ENCODE assay signal across 14 cellular contexts in the genomic region with DNA sequence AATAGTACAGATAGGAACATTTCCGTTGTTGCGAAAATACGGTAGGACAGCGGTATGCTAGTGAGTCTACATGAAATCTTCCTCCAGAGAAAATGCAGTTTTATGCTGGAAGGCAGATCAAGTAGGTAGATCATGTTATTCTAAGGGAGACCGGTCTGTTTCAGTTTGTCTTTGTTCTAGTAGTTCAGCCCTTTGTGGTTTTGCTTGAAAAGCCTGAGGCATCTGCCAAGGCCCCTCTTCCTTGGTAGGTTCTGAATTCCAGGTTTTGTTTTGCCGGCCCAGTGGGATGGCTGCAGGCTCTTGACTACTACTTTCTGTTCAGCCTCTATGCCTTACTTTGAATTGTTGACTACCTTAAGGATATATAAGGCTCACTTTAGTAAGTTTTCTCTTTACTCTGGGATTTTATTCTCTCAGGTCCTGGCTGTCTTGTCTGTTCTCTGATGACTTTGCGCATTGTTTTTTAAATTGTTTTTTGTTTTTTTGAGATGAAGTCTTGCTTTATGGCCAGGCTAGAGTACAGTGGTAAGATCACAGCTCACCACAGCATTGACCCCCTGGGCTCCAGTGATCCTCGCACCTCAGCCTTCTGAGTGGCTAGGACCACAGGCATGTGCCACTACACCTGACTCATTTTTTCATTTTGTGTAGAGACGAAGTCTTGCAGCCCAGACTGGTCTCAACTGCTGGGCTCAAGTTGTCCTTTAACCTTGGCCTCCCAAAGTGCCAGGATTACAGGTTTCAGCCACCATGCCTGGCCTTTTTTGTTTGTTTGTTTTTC. TPM values are rescaled to one million over a fixed set of nuclear protein-coding genes. Genes with fewer than 3 reads are reported as not detected.
DNase-seq lines count a peak whose midpoint lies in the region; ATAC-seq and TF ChIP-seq lines count a peak whose summit lies in the region.
"Had no signal": no experiment of that assay in that cellular context is flagged by ENCODE, and none has a peak within 500 bp of the region (broad histone marks: within the 10 kb centered on the region; RNA-seq: fewer than 3 reads in every experiment).

No MANE protein-coding gene starts in this region.

- H3K27ac ChIP-seq in left ventricle myocardium inferior (replicated peaks), result peak overlapping the region; percentile 24
- H3K27ac ChIP-seq in right atrium auricular region, result no peak overlapping the region
- H3K27ac ChIP-seq in adrenal gland, result no peak overlapping the region
- H3K27ac ChIP-seq: vagina had no signal

- CTCF ChIA-PET in WTC11 (lab: Charles Lee), result no interaction called here

- TF ChIP-seq CTCF in left ventricle myocardium inferior (IDR thresholded peaks at IDR 0.05; ENCODE audit: borderline replicate concordance) (no peak), right atrium auricular region (IDR thresholded peaks at IDR 0.05) (no peak), WTC11 (IDR thresholded peaks at IDR 0.05) (no peak), adrenal gland (IDR thresholded peaks at IDR 0.05) (no peak)

- intact Hi-C loops in left ventricle myocardium inferior (cut with micrococcal nuclease) (no loop called here), adrenal gland (cut with DNase I) (no loop called here)

- DNase-seq in left ventricle myocardium inferior, result no peak
- DNase-seq in right atrium auricular region (ENCODE audit: low spot score), result no peak
- no peak for DNase-seq in WTC11 (ENCODE audit: low spot score)
- peak; percentile 64 for DNase-seq in iris pigment epithelial cell (ENCODE audit: low read depth)
- DNase-seq in adrenal gland, result no peak
- DNase-seq in stimulated activated naive CD4-positive, alpha-beta T cell treated with Interleukin-2 at 50 U/mL for 16 hours (lab: John Stamatoyannopoulos, UW), result no peak
- DNase-seq: foreskin fibroblast, NCI-H1417, T-helper 9 cell had no signal

- no peaks in the 10 kb centered on the region for H3K9me3 Mint-ChIP-seq in WTC11

- peak overlapping the region; percentile 25 for H3K27ac Mint-ChIP-seq in WTC11
- H3K27ac Mint-ChIP-seq: activated naive CD8-positive, alpha-beta T cell had no signal

- H3K27me3 Mint-ChIP-seq in WTC11 (ENCODE audit: low read depth), result no peaks in the 10 kb centered on the region
- H3K27me3 Mint-ChIP-seq: activated naive CD8-positive, alpha-beta T cell had no signal

- WGBS in adrenal gland, 4 donors, result 86 to 96% (median 92%) methylated on average over 9 of the region's 9 CpGs

- H3K4me1 Mint-ChIP-seq in WTC11, result peaks cover 32% of the 10 kb centered on the region

- POLR2A ChIA-PET in WTC11 (lab: Charles Lee), result no interaction called here

- no peaks in the 10 kb centered on the region for H3K9me3 ChIP-seq in left ventricle myocardium inferior (replicated peaks)
- no peaks in the 10 kb centered on the region for H3K9me3 ChIP-seq in right atrium auricular region
- H3K9me3 ChIP-seq in adrenal gland (replicated peaks in 1 of 3), result no peaks in the 10 kb centered on the region
- H3K9me3 ChIP-seq: vagina had no signal

- H3K4me3 Mint-ChIP-seq in WTC11, result no peak overlapping the region
- H3K4me3 Mint-ChIP-seq: activated naive CD8-positive, alpha-beta T cell had no signal

- H3K27me3 ChIP-seq in left ventricle myocardium inferior (ENCODE audit: low read depth) (no peaks in the 10 kb centered on the region), right atrium auricular region (no peaks in the 10 kb centered on the region), adrenal gland (no peaks in the 10 kb centered on the region)
- H3K27me3 ChIP-seq: vagina had no signal

- 0 out of 2 replicates have a peak, but pooled peaks cover 2% of the 10 kb centered on the region for H3K36me3 Mint-ChIP-seq in WTC11

- H3K4me3 ChIP-seq in left ventricle myocardium inferior (no peak overlapping the region), right atrium auricular region (no peak overlapping the region), adrenal gland (no peak overlapping the region)
- H3K4me3 ChIP-seq: vagina had no signal

- peak; percentile 88 for ATAC-seq in WTC11
- no peak for ATAC-seq in GM18868 (IDR thresholded peaks at IDR 0.05; ENCODE audit: unreplicated experiment)
- no peak for ATAC-seq in activated CD4-positive, CD25-positive, alpha-beta regulatory T cell treated with anti-CD3 and anti-CD28 coated beads, Interleukin-2, amount 50 U/mL, for 24 hours
- ATAC-seq: HCT116 had no signal

- TF ChIP-seq POLR2A in adrenal gland (IDR thresholded peaks at IDR 0.05), result no peak

- H3K36me3 ChIP-seq in left ventricle myocardium inferior, result no peaks in the 10 kb centered on the region
- H3K36me3 ChIP-seq in right atrium auricular region, result no peaks in the 10 kb centered on the region
- H3K36me3 ChIP-seq in adrenal gland (replicated peaks in 1 of 2), result no peaks in the 10 kb centered on the region
- H3K36me3 ChIP-seq: vagina had no signal

- H3K4me1 ChIP-seq in left ventricle myocardium inferior, result peaks cover 96% of the 10 kb centered on the region
- H3K4me1 ChIP-seq in right atrium auricular region, result peaks cover 0 to 54% of the 10 kb centered on the region in 2 donors
- H3K4me1 ChIP-seq in adrenal gland (replicated peaks in 1 of 2), result peaks cover 3 to 39% of the 10 kb centered on the region in 2 donors

TF ChIP-seq in WTC11, 78 proteins besides CTCF, POLR2A, EP300 and RAD21:
- TF ChIP-seq, protein P1, sequence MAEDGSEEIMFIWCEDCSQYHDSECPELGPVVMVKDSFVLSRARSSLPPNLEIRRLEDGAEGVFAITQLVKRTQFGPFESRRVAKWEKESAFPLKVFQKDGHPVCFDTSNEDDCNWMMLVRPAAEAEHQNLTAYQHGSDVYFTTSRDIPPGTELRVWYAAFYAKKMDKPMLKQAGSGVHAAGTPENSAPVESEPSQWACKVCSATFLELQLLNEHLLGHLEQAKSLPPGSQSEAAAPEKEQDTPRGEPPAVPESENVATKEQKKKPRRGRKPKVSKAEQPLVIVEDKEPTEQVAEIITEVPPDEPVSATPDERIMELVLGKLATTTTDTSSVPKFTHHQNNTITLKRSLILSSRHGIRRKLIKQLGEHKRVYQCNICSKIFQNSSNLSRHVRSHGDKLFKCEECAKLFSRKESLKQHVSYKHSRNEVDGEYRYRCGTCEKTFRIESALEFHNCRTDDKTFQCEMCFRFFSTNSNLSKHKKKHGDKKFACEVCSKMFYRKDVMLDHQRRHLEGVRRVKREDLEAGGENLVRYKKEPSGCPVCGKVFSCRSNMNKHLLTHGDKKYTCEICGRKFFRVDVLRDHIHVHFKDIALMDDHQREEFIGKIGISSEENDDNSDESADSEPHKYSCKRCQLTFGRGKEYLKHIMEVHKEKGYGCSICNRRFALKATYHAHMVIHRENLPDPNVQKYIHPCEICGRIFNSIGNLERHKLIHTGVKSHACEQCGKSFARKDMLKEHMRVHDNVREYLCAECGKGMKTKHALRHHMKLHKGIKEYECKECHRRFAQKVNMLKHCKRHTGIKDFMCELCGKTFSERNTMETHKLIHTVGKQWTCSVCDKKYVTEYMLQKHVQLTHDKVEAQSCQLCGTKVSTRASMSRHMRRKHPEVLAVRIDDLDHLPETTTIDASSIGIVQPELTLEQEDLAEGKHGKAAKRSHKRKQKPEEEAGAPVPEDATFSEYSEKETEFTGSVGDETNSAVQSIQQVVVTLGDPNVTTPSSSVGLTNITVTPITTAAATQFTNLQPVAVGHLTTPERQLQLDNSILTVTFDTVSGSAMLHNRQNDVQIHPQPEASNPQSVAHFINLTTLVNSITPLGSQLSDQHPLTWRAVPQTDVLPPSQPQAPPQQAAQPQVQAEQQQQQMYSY (CRISPR knock-in tag; IDR thresholded peaks at IDR 0.05), result peak; percentile 76
- TF ChIP-seq GRHL2 (CRISPR knock-in tag; IDR thresholded peaks at IDR 0.05; ENCODE audit: insufficient replicate concordance, severe bottlenecking), result no peak

RNA-seq across cellular contexts. Expression of a gene that starts 53.7 kb away (rescaled TPM):
- total RNA-seq in left ventricle myocardium inferior (247 TPM), right atrium auricular region (100 to 1,000 TPM; 142 to 209 TPM), WTC11 (2021) (18.9 to 24.1 TPM (median 21.2 TPM) in 3 replicates), adrenal gland (100 to 1,000 TPM in 3 of 8 donors, 10 to 100 TPM in 5; 62.0 to 154 (median 92.0) TPM)
- polyA plus RNA-seq in adrenal gland, result 10 to 100 TPM; 14.2 to 33.9 (median 14.5) TPM
